ENCODE assay signal across 1 cellular context in the genomic region with DNA sequence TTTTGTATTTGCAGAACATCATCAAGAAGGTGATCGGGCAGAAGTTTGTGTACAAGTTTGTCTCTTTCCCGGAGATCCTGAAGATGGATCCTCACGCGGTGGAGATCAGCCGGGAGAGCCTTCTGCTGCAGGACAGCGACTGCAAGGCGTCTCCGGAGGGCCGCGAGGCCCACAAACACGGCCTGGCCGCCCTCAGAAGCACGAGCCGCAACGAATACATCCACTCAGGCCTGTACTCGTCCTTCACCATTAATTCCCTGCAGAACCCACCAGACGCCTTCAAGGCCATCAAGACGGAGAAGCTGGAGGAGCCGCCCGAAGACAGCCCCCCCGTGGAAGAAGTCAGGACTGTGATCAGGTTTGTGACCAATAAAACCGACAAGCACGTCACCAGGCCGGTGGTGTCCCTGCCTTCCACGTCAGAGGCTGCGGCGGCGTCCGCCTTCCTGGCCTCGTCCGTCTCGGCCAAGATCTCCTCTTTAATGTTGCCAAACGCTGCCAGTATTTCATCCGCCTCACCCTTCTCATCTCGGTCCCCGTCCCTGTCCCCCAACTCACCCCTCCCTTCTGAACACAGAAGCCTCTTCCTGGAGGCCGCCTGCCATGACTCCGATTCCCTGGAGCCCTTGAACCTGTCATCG.
TF ChIP-seq lines count a peak whose summit lies in the region.

No MANE protein-coding gene starts in this region.

TF ChIP-seq in SK-N-SH, 30 proteins besides CTCF, POLR2A, EP300 and RAD21:
- TF ChIP-seq SIN3A (IDR thresholded peaks at IDR 0.05; ENCODE audit: borderline replicate concordance, low read depth, low read length) = no peak
- TF ChIP-seq, protein P1, sequence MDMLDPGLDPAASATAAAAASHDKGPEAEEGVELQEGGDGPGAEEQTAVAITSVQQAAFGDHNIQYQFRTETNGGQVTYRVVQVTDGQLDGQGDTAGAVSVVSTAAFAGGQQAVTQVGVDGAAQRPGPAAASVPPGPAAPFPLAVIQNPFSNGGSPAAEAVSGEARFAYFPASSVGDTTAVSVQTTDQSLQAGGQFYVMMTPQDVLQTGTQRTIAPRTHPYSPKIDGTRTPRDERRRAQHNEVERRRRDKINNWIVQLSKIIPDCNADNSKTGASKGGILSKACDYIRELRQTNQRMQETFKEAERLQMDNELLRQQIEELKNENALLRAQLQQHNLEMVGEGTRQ (IDR thresholded peaks at IDR 0.05; ENCODE audit: borderline replicate concordance, low read depth, low read length) = no peak
- TF ChIP-seq, protein P2, sequence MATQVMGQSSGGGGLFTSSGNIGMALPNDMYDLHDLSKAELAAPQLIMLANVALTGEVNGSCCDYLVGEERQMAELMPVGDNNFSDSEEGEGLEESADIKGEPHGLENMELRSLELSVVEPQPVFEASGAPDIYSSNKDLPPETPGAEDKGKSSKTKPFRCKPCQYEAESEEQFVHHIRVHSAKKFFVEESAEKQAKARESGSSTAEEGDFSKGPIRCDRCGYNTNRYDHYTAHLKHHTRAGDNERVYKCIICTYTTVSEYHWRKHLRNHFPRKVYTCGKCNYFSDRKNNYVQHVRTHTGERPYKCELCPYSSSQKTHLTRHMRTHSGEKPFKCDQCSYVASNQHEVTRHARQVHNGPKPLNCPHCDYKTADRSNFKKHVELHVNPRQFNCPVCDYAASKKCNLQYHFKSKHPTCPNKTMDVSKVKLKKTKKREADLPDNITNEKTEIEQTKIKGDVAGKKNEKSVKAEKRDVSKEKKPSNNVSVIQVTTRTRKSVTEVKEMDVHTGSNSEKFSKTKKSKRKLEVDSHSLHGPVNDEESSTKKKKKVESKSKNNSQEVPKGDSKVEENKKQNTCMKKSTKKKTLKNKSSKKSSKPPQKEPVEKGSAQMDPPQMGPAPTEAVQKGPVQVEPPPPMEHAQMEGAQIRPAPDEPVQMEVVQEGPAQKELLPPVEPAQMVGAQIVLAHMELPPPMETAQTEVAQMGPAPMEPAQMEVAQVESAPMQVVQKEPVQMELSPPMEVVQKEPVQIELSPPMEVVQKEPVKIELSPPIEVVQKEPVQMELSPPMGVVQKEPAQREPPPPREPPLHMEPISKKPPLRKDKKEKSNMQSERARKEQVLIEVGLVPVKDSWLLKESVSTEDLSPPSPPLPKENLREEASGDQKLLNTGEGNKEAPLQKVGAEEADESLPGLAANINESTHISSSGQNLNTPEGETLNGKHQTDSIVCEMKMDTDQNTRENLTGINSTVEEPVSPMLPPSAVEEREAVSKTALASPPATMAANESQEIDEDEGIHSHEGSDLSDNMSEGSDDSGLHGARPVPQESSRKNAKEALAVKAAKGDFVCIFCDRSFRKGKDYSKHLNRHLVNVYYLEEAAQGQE (IDR thresholded peaks at IDR 0.05; ENCODE audit: low read depth, low read length) = no peak
- TF ChIP-seq POLR2AphosphoS5 (IDR thresholded peaks at IDR 0.05; ENCODE audit: low read depth, low read length) = no peak
- no peak for TF ChIP-seq FOXM1 (IDR thresholded peaks at IDR 0.05; ENCODE audit: low read depth)
- TF ChIP-seq GABPA (IDR thresholded peaks at IDR 0.05; ENCODE audit: low read depth) = no peak
- TF ChIP-seq MXI1 (IDR thresholded peaks at IDR 0.05; ENCODE audit: low read depth, low read length) = no peak
- TF ChIP-seq SMC3 (IDR thresholded peaks at IDR 0.05; ENCODE audit: low read depth, low read length) = no peak
- TF ChIP-seq FOSL2 (IDR thresholded peaks at IDR 0.05; ENCODE audit: borderline replicate concordance, low read depth) = no peak
- no peak for TF ChIP-seq TEAD4 (IDR thresholded peaks at IDR 0.05; ENCODE audit: borderline replicate concordance, insufficient read depth)
- no peak for TF ChIP-seq JUND (IDR thresholded peaks at IDR 0.05)
